In genomic region chr19:34359140-34359953, GRCh38 we compare ENCODE assay signal across 1 cellular context.
TF ChIP-seq lines count a peak whose summit lies in the region.

No MANE protein-coding gene starts in this region.

TF ChIP-seq in HepG2, 621 proteins besides CTCF, POLR2A, EP300 and RAD21 (continued from another document and continues in another):
- TF ChIP-seq GMEB1 (CRISPR knock-in tag; IDR thresholded peaks at IDR 0.05; ENCODE audit: borderline replicate concordance) (peak; percentile 95), MIXL1 (CRISPR knock-in tag; IDR thresholded peaks at IDR 0.05) (peak; percentile 15; the same call in 1 of the 2 replicates), ZNF160 (CRISPR knock-in tag; IDR thresholded peaks at IDR 0.05) (peak; percentile 56; the same call in 1 of the 2 replicates), HNRNPUL1 (IDR thresholded peaks at IDR 0.05; ENCODE audit: low read depth, low read length) (no peak), KLF9 (CRISPR knock-in tag; IDR thresholded peaks at IDR 0.05; ENCODE audit: low read depth) (no peak; the same call in 1 of the 2 replicates), ZZZ3 (CRISPR knock-in tag; IDR thresholded peaks at IDR 0.05; ENCODE audit: borderline replicate concordance) (peak; percentile 72; the same call in 1 of the 2 replicates), NFKBIZ (CRISPR knock-in tag; IDR thresholded peaks at IDR 0.05) (peak; percentile 43; the same call in 1 of the 2 replicates), HDAC2 (CRISPR knock-in tag; IDR thresholded peaks at IDR 0.05) (peak; percentile 92), ZBTB40 (IDR thresholded peaks at IDR 0.05) (no peak), ZBTB40 (CRISPR knock-in tag; IDR thresholded peaks at IDR 0.05) (peak; percentile 60; the same call in 1 of the 2 replicates), ZBTB7B (CRISPR knock-in tag; IDR thresholded peaks at IDR 0.05) (peak; percentile 50; the same call in 1 of the 2 replicates), ZNF678 (CRISPR knock-in tag; IDR thresholded peaks at IDR 0.05) (no peak), POLR2AphosphoS5 (IDR thresholded peaks at IDR 0.05; ENCODE audit: low read depth, low read length) (peak; percentile 96), SOX13 (IDR thresholded peaks at IDR 0.05) (peak; percentile 28; the same call in 1 of the 2 replicates), SOX13 (CRISPR knock-in tag; conservative IDR thresholded peaks at IDR 0.05 in 1 of 2, IDR thresholded peaks at IDR 0.05 in 1 of 2) (peak in 1 of 2 experiments; percentile 27; a peak in 1 of 4 replicates), SP140L (CRISPR knock-in tag; IDR thresholded peaks at IDR 0.05; ENCODE audit: borderline replicate concordance) (no peak), SP5 (CRISPR knock-in tag; IDR thresholded peaks at IDR 0.05; ENCODE audit: borderline replicate concordance, low read depth) (peak; percentile 87), ZNF205 (CRISPR knock-in tag; IDR thresholded peaks at IDR 0.05) (no peak; the same call in none of the 2 replicates), SRY (CRISPR knock-in tag; IDR thresholded peaks at IDR 0.05) (peak; percentile 66), NR3C1 (CRISPR knock-in tag; IDR thresholded peaks at IDR 0.05) (no peak), ZNF782 (CRISPR knock-in tag; IDR thresholded peaks at IDR 0.05; ENCODE audit: borderline replicate concordance) (no peak), UBTF (CRISPR knock-in tag; IDR thresholded peaks at IDR 0.05) (peak; percentile 76), KLF11 (CRISPR knock-in tag; IDR thresholded peaks at IDR 0.05) (no peak; the same call in 1 of the 2 replicates), ZNF282 (IDR thresholded peaks at IDR 0.05; ENCODE audit: partially characterized antibody) (no peak), ZSCAN30 (CRISPR knock-in tag; IDR thresholded peaks at IDR 0.05) (no peak), ZNF460 (CRISPR knock-in tag; IDR thresholded peaks at IDR 0.05; ENCODE audit: borderline replicate concordance) (no peak), RBM39 (IDR thresholded peaks at IDR 0.05; ENCODE audit: low read depth, low read length, poor library complexity, severe bottlenecking) (no peak), TFE3 (CRISPR knock-in tag; IDR thresholded peaks at IDR 0.05) (peak; percentile 67; the same call in 1 of the 2 replicates), HMGXB4 (CRISPR knock-in tag; IDR thresholded peaks at IDR 0.05; ENCODE audit: borderline replicate concordance in 1 of 2, low read depth in 1 of 2) (peak; percentile 26 to 38; a peak in 3 of 4 replicates), ZNF317 (CRISPR knock-in tag; IDR thresholded peaks at IDR 0.05) (peak; percentile 55), RCOR2 (CRISPR knock-in tag; IDR thresholded peaks at IDR 0.05) (0 out of 2 replicates have a peak, but pooled peaks have one; percentile 30), PAXIP1 (CRISPR knock-in tag; conservative IDR thresholded peaks at IDR 0.05) (peak; percentile 75), FOXK1 (CRISPR knock-in tag; IDR thresholded peaks at IDR 0.05; ENCODE audit: borderline replicate concordance, low read depth) (peak; percentile 42; the same call in 1 of the 2 replicates), TFDP2 (CRISPR knock-in tag; IDR thresholded peaks at IDR 0.05) (peak; percentile 80), HNRNPLL (IDR thresholded peaks at IDR 0.05; ENCODE audit: low read depth, low read length, poor library complexity, severe bottlenecking) (peak; percentile 86)
